In the genomic region with DNA sequence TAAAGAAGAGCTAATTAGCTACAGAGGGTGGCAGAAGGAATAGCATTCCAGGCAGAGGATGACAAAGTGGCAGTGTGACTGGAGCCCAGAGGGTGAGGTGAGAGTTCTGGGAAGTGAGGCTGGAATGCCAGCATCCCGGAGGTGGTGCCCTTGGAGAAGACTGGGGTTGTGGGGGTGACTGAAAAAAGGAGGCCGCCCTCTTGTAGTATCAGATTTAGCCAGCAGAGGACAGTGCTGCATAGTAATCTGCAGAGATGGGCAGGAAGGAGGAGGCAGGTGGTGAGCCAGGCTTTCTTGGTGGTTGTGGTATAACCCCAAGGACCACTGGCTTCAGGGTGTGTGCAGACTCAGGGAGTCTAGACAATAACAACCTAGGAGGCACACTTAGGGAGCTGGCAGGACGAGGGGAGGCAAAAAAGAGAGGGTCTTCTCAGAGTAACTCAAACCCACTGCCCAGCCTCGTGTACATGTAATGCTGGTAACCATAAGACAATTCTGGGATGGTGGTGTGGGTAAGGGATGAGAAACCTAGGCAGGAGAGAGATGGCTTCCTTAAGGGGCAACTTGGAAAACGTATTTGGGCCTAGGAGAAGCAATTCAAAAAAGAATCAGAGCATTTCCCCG, we compare ENCODE assay signal across 1 cellular context.
TF ChIP-seq lines count a peak whose summit lies in the region.

No MANE protein-coding gene starts in this region.

TF ChIP-seq in H1, 55 proteins besides CTCF, POLR2A, EP300 and RAD21:
- TF ChIP-seq RXRA (IDR thresholded peaks at IDR 0.05; ENCODE audit: insufficient read depth, low read depth, low read length) (no peak), MAX (IDR thresholded peaks at IDR 0.05) (no peak), GABPA (IDR thresholded peaks at IDR 0.05; ENCODE audit: borderline replicate concordance, insufficient read depth, low read length) (peak; percentile 36; the same call in 1 of the 2 replicates), CEBPB (IDR thresholded peaks at IDR 0.05; ENCODE audit: low read depth, low read length) (no peak), TAF1 (IDR thresholded peaks at IDR 0.05; ENCODE audit: low read depth, low read length) (no peak), HDAC6 (IDR thresholded peaks at IDR 0.05; ENCODE audit: low read depth, low read length) (no peak), PHF8 (conservative IDR thresholded peaks at IDR 0.05; ENCODE audit: low read depth, low read length) (no peak), TEAD4 (IDR thresholded peaks at IDR 0.05; ENCODE audit: low read depth, low read length) (peak; percentile 75), USF2 (IDR thresholded peaks at IDR 0.05; ENCODE audit: low read length) (no peak), EGR1 (IDR thresholded peaks at IDR 0.05; ENCODE audit: borderline replicate concordance, low read depth, low read length) (no peak)
- TF ChIP-seq, protein P1, sequence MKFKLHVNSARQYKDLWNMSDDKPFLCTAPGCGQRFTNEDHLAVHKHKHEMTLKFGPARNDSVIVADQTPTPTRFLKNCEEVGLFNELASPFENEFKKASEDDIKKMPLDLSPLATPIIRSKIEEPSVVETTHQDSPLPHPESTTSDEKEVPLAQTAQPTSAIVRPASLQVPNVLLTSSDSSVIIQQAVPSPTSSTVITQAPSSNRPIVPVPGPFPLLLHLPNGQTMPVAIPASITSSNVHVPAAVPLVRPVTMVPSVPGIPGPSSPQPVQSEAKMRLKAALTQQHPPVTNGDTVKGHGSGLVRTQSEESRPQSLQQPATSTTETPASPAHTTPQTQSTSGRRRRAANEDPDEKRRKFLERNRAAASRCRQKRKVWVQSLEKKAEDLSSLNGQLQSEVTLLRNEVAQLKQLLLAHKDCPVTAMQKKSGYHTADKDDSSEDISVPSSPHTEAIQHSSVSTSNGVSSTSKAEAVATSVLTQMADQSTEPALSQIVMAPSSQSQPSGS (IDR thresholded peaks at IDR 0.05; ENCODE audit: low read length): peak; percentile 36; the same call in 1 of the 2 replicates
